In genomic region chr2:144230452-144231085, GRCh38 we compare ENCODE assay signal across 10 cellular contexts.
DNase-seq lines count a peak whose midpoint lies in the region; TF ChIP-seq lines count a peak whose summit lies in the region.
"Had no signal": no experiment of that assay in that cellular context is flagged by ENCODE, and none has a peak within 500 bp of the region (broad histone marks: within the 10 kb centered on the region; RNA-seq: fewer than 3 reads in every experiment).

No MANE protein-coding gene starts in this region.

- H2BK15ac ChIP-seq in neuronal stem cell (ENCODE audit: low read length), result no peak overlapping the region

- H2AFZ ChIP-seq in neuronal stem cell (ENCODE audit: low read length), result no peak overlapping the region

- no peak for TF ChIP-seq POLR2A in spleen (IDR thresholded peaks at IDR 0.05)

- H3K9me3 ChIP-seq in spleen (no peaks in the 10 kb centered on the region), neuronal stem cell (replicated peaks in 1 of 2; ENCODE audit: control insufficient read depth in 2 of 2, insufficient read depth in 1 of 2, low read depth in 1 of 2, low read length in 2 of 2) (no peaks in the 10 kb centered on the region)

- intact Hi-C loops in spleen (cut with DNase I; ENCODE audit: low total_unique reads), result no loop called here

- H3K4me1 Mint-ChIP-seq in activated naive CD8-positive, alpha-beta T cell treated with anti-CD3 and anti-CD28 coated beads for 36 hours, result peaks cover 49% of the 10 kb centered on the region

- H3K4me3 ChIP-seq in spleen (no peak overlapping the region), neuronal stem cell (ENCODE audit: low read length in 2 of 2) (no peak overlapping the region)

- H4K91ac ChIP-seq in neuronal stem cell (ENCODE audit: low read depth, low read length, poor library complexity), result no peak overlapping the region

- no peaks in the 10 kb centered on the region for H3K27me3 ChIP-seq in spleen (replicated peaks in 1 of 7)
- H3K27me3 ChIP-seq in neuronal stem cell (ENCODE audit: control insufficient read depth in 3 of 3, insufficient read depth in 3 of 3, low read depth in 1 of 3, low read length in 3 of 3), result no peaks in the 10 kb centered on the region

- H3K79me1 ChIP-seq in neuronal stem cell (ENCODE audit: low read depth, low read length), result no peaks in the 10 kb centered on the region

- no peak overlapping the region for H2BK12ac ChIP-seq in neuronal stem cell (ENCODE audit: low read length)

- H3K4ac ChIP-seq in neuronal stem cell (ENCODE audit: low read length), result no peak overlapping the region

- H2BK5ac ChIP-seq in neuronal stem cell (ENCODE audit: low read length), result no peak overlapping the region

- no peak overlapping the region for H3K4me2 ChIP-seq in neuronal stem cell (ENCODE audit: insufficient read depth, low read length, poor library complexity, severe bottlenecking)

- TF ChIP-seq CTCF in GM20000 (IDR thresholded peaks at IDR 0.05; ENCODE audit: extremely low read depth, missing control alignments) (no peak), spleen (IDR thresholded peaks at IDR 0.05 in 8 of 11, conservative IDR thresholded peaks at IDR 0.05 in 3 of 11) (no peak)

- H3K23ac ChIP-seq in neuronal stem cell (ENCODE audit: low read depth, low read length, poor library complexity), result no peak overlapping the region

- no peak overlapping the region for H3K18ac ChIP-seq in neuronal stem cell (ENCODE audit: low read length)

- peak overlapping the region; percentile 76 for H3K27ac Mint-ChIP-seq in activated naive CD8-positive, alpha-beta T cell treated with anti-CD3 and anti-CD28 coated beads for 36 hours

- no peak overlapping the region for H2AK5ac ChIP-seq in neuronal stem cell (ENCODE audit: low read depth, low read length)

- H3K4me1 ChIP-seq in spleen, result peaks cover 0 to 66% (median 35%) of the 10 kb centered on the region in 6 donors
- H3K4me1 ChIP-seq in neuronal stem cell (ENCODE audit: control insufficient read depth in 2 of 2, insufficient read depth in 1 of 2, low read depth in 1 of 2, low read length in 2 of 2), result peaks cover 2% of the 10 kb centered on the region in 2 donors

- H3K36me3 ChIP-seq in spleen (no peaks in the 10 kb centered on the region), neuronal stem cell (replicated peaks in 1 of 2; ENCODE audit: control insufficient read depth in 2 of 2, insufficient read depth in 2 of 2, low read length in 2 of 2) (no peaks in the 10 kb centered on the region)

- no peak overlapping the region for H3K14ac ChIP-seq in neuronal stem cell (ENCODE audit: low read length)

- H3K9me3 Mint-ChIP-seq in activated naive CD8-positive, alpha-beta T cell treated with anti-CD3 and anti-CD28 coated beads for 36 hours, result no peaks in the 10 kb centered on the region

- peaks cover 25% of the 10 kb centered on the region for H3K36me3 Mint-ChIP-seq in activated naive CD8-positive, alpha-beta T cell treated with anti-CD3 and anti-CD28 coated beads for 36 hours

- H4K8ac ChIP-seq in neuronal stem cell (ENCODE audit: low read depth, low read length), result no peak overlapping the region

- H3K27ac ChIP-seq in spleen (no peak overlapping the region), neuronal stem cell (replicated peaks; ENCODE audit: low read length) (no peak overlapping the region)

- WGBS in spleen, 5 donors, result 41 to 62% (median 58%) methylated on average over 1 of the region's 1 CpG
- WGBS in neuronal stem cell (ENCODE audit: extremely low coverage in 2 of 2, insufficient read length in 2 of 2, insufficient replicate concordance in 1 of 2), 2 donors, result no CpG with 5 or more reads among the region's 1 CpG

- H3K9ac ChIP-seq in neuronal stem cell (ENCODE audit: low read depth, low read length, poor library complexity), result no peak overlapping the region

- H3K4me3 Mint-ChIP-seq in activated naive CD8-positive, alpha-beta T cell treated with anti-CD3 and anti-CD28 coated beads for 36 hours, result no peak overlapping the region

- no peaks in the 10 kb centered on the region for H3K27me3 Mint-ChIP-seq in activated naive CD8-positive, alpha-beta T cell treated with anti-CD3 and anti-CD28 coated beads for 36 hours

- DNase-seq in ELR (ENCODE audit: low read depth) (peak; percentile 43), Kasumi-1 (lab: John Stamatoyannopoulos, UW) (peak; percentile 60 to 64), kidney tubule cell (ENCODE audit: low spot score) (peak; percentile 70), GM20000 (ENCODE audit: low spot score) (no peak), NCI-H1436 (lab: John Stamatoyannopoulos, UW) (no peak), spleen (no peak), neuronal stem cell (ENCODE audit: low spot score) (no peak)
- no peak for DNase-seq in activated naive CD8-positive, alpha-beta T cell treated with anti-CD3 and anti-CD28 coated beads for 36 hours
- DNase-seq: activated effector memory CD4-positive, alpha-beta T cell treated with Interleukin-2 at 50 U/mL for 16 hours; NCI-H2107 had no signal

- H2BK120ac ChIP-seq in neuronal stem cell (ENCODE audit: low read depth, low read length), result no peak overlapping the region

Comparison
In these comparisons a context has a peak if more than half of its experiments do, and no peak if none do; other contexts are left out.
1. DNase-seq: peak in ELR (single experiment), Kasumi-1 (2 of 2) and kidney tubule cell (single experiment); none in activated naive CD8-positive, alpha-beta T cell treated with anti-CD3 and anti-CD28 coated beads for 36 hours (single experiment), GM20000 (single experiment), NCI-H1436 (single experiment), spleen (single experiment) and neuronal stem cell (single experiment).